Comparison of ENCODE assay signal across 9 cellular contexts in genomic region chr19:48837586-48838191, GRCh38. TPM values are rescaled to one million over a fixed set of nuclear protein-coding genes. Genes with fewer than 3 reads are reported as not detected.
DNase-seq lines count a peak whose midpoint lies in the region; ATAC-seq, FAIRE-seq and TF ChIP-seq lines count a peak whose summit lies in the region.
"Had no signal": no experiment of that assay in that cellular context is flagged by ENCODE, and none has a peak within 500 bp of the region (broad histone marks: within the 10 kb centered on the region; RNA-seq: fewer than 3 reads in every experiment).

No MANE protein-coding gene starts in this region.

- intact Hi-C loops in cardiac septum (cut with DNase I) (loop anchor here (5.0 kb wide), 1 partner anchor 190 kb away; the partner anchor contains the start of gene CA11), uterus (cut with DNase I; ENCODE audit: low total_unique reads) (loop anchor here (2.0 kb wide), 1 partner anchor 43 kb away; no protein-coding TSS in a partner anchor)

- no peak overlapping the region for H3K27ac Mint-ChIP-seq in astrocyte (ENCODE audit: unreplicated experiment)
- H3K27ac Mint-ChIP-seq in memory B cell, result no peak overlapping the region
- H3K27ac Mint-ChIP-seq: activated CD4-positive, alpha-beta memory T cell treated with anti-CD3 and anti-CD28 coated beads for 36 hours had no signal

- H3K79me2 ChIP-seq in astrocyte (ENCODE audit: insufficient read depth, low read length), result no peaks in the 10 kb centered on the region

- no peak for TF ChIP-seq POLR2A in uterus (IDR thresholded peaks at IDR 0.05)
- no peak for TF ChIP-seq POLR2A in erythroblast (IDR thresholded peaks at IDR 0.05; ENCODE audit: low read length)

- H3K4me3 ChIP-seq in right atrium auricular region, result peak overlapping the region; percentile 12 to 50
- peak overlapping the region; percentile 57 for H3K4me3 ChIP-seq in astrocyte (ENCODE audit: insufficient read depth, low read depth, low read length)
- peak overlapping the region in 1 of 2 donors; percentile 46 for H3K4me3 ChIP-seq in uterus

- H3K36me3 ChIP-seq in right atrium auricular region (no peaks in the 10 kb centered on the region), astrocyte (ENCODE audit: insufficient read depth, low read length) (no peaks in the 10 kb centered on the region), uterus (no peaks in the 10 kb centered on the region)

- H3K27me3 ChIP-seq in right atrium auricular region (no peaks in the 10 kb centered on the region), astrocyte (ENCODE audit: insufficient read depth, low read length) (no peaks in the 10 kb centered on the region), uterus (no peaks in the 10 kb centered on the region)

- peak overlapping the region; percentile 20 to 83 for H3K27ac ChIP-seq in right atrium auricular region
- H3K27ac ChIP-seq in astrocyte (ENCODE audit: low read depth, low read length), result peak overlapping the region; percentile 38
- H3K27ac ChIP-seq in uterus, result peak overlapping the region; percentile 86 to 96

- peaks cover 14% of the 10 kb centered on the region for H3K36me3 Mint-ChIP-seq in astrocyte (ENCODE audit: low read depth, unreplicated experiment)
- H3K36me3 Mint-ChIP-seq in memory B cell, result no peaks in the 10 kb centered on the region
- H3K36me3 Mint-ChIP-seq: activated CD4-positive, alpha-beta memory T cell treated with anti-CD3 and anti-CD28 coated beads for 36 hours had no signal

- ATAC-seq in memory B cell (ENCODE audit: low read depth) (no peak), HG02970 (IDR thresholded peaks at IDR 0.05; ENCODE audit: low FRiP score, unreplicated experiment) (no peak)

- TF ChIP-seq CTCF in right atrium auricular region (IDR thresholded peaks at IDR 0.05) (no peak), astrocyte (IDR thresholded peaks at IDR 0.05; ENCODE audit: insufficient read depth, low read depth, low read length) (no peak), uterus (IDR thresholded peaks at IDR 0.05) (no peak)

- H2AFZ ChIP-seq in astrocyte (ENCODE audit: low read depth, low read length), result peak overlapping the region; percentile 89

- peak overlapping the region; percentile 80 for H3K9ac ChIP-seq in astrocyte (ENCODE audit: low read length)

- H3K4me1 ChIP-seq in right atrium auricular region, result peaks cover 0 to 24% of the 10 kb centered on the region in 2 donors
- peaks cover 17% of the 10 kb centered on the region for H3K4me1 ChIP-seq in astrocyte (ENCODE audit: insufficient read depth, low read length)
- no peaks in the 10 kb centered on the region for H3K4me1 ChIP-seq in uterus

- no peaks in the 10 kb centered on the region for H4K20me1 ChIP-seq in astrocyte (ENCODE audit: insufficient read depth, low read length)

- H3K9me3 Mint-ChIP-seq in astrocyte (ENCODE audit: unreplicated experiment) (no peaks in the 10 kb centered on the region), memory B cell (no peaks in the 10 kb centered on the region)
- H3K9me3 Mint-ChIP-seq: activated CD4-positive, alpha-beta memory T cell treated with anti-CD3 and anti-CD28 coated beads for 36 hours had no signal

- no peaks in the 10 kb centered on the region for H3K27me3 Mint-ChIP-seq in astrocyte (ENCODE audit: low read depth, unreplicated experiment)
- no peaks in the 10 kb centered on the region for H3K27me3 Mint-ChIP-seq in memory B cell

- H3K9me3 ChIP-seq in right atrium auricular region (no peaks in the 10 kb centered on the region), astrocyte (ENCODE audit: insufficient read depth, low read depth, low read length) (no peaks in the 10 kb centered on the region), uterus (no peaks in the 10 kb centered on the region)

- FAIRE-seq in astrocyte (lab: Jason Lieb, UNC) (no peak), RCC 7860 (lab: Jason Lieb, UNC) (no peak)

- no peak overlapping the region for H3K4me3 Mint-ChIP-seq in astrocyte (ENCODE audit: unreplicated experiment)
- peak overlapping the region; percentile 66 for H3K4me3 Mint-ChIP-seq in memory B cell

- peak overlapping the region; percentile 85 for H3K4me2 ChIP-seq in astrocyte (ENCODE audit: low read length)

- DNase-seq in right atrium auricular region (ENCODE audit: low spot score) (no peak), cardiac septum (ENCODE audit: low spot score) (no peak), astrocyte (ENCODE audit: low read depth) (no peak), memory B cell (ENCODE audit: low spot score in 2 of 2) (no peak), uterus (no peak), erythroblast (lab: John Stamatoyannopoulos, UW) (no peak), RCC 7860 (ENCODE audit: low spot score) (no peak)

- H3K4me1 Mint-ChIP-seq in astrocyte (ENCODE audit: low read depth, unreplicated experiment) (peaks cover 9% of the 10 kb centered on the region), memory B cell (peaks cover 19% of the 10 kb centered on the region)

RNA-seq across cellular contexts. Expression of gene HSD17B14, which starts 1.4 kb away (rescaled TPM):
- total RNA-seq in right atrium auricular region (1 to 10 TPM; 3.7 to 6.3 TPM), cardiac septum (1.9 TPM), astrocyte (8.2 and 9.7 TPM in 2 replicates), uterus (10 to 100 TPM in 1 of 4 donors, 1 to 10 TPM in 3; 5.6 to 31.9 (median 8.7) TPM)

RNA-seq across cellular contexts. Expression of gene BCAT2, which starts 26.9 kb away (rescaled TPM):
- 10 to 100 TPM; 32.3 to 37.5 TPM for total RNA-seq in right atrium auricular region
- total RNA-seq in cardiac septum, result 48.9 TPM
- total RNA-seq in astrocyte, result 38.1 and 41.5 TPM in 2 replicates
- total RNA-seq in uterus, result 10 to 100 TPM in 3 of 4 donors, 1 to 10 TPM in 1; 9.2 to 54.3 (median 24.6) TPM

RNA-seq across cellular contexts. Expression of gene PLEKHA4, which starts 30.7 kb away (rescaled TPM):
- 10 to 100 TPM; 22.4 to 25.1 TPM for total RNA-seq in right atrium auricular region
- 106 TPM for total RNA-seq in cardiac septum
- total RNA-seq in astrocyte, result 27.5 and 32.8 TPM in 2 replicates
- 10 to 100 TPM in 2 of 4 donors, 1 to 10 TPM in 2; 1.3 to 60.4 (median 10.4) TPM for total RNA-seq in uterus

RNA-seq across cellular contexts. Expression of gene PPP1R15A, which starts 34.5 kb away (rescaled TPM):
- total RNA-seq in right atrium auricular region, result 10 to 100 TPM; 55.0 to 97.6 TPM
- total RNA-seq in cardiac septum, result 87.0 TPM
- total RNA-seq in astrocyte, result 39.5 and 53.2 TPM in 2 replicates
- total RNA-seq in uterus, result 10 to 100 TPM; 28.6 to 53.0 (median 30.9) TPM

Comparison
In these comparisons a context has a peak if more than half of its experiments do, and no peak if none do; other contexts are left out.
1. H3K27ac ChIP-seq: peak in every context shown above with its lines; median percentile 91 in uterus; 52 in right atrium auricular region; 38 in astrocyte.